In the genomic region with DNA sequence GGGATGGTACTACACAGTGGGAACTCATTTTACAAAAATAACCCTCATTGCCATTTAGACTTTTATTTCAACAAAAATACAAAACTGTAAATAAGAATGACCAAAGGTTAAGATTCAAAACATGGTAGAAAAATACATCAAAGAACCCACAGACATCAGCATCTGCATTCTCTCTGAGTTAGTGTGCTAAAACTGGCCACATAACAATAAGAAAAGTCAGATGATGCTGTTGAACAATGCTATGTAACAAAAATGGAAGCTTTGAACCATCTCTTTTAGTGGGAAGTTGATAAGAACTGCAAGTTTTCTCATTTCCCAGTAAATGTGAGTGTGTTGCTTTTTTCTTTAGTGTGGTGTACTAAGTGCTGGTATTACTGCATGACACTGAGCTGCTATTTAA, we compare ENCODE assay signal across 17 cellular contexts.
"Had no signal": no experiment of that assay in that cellular context is flagged by ENCODE, and none has a peak within 500 bp of the region (broad histone marks: within the 10 kb centered on the region; RNA-seq: fewer than 3 reads in every experiment).

No MANE protein-coding gene starts in this region.

- DNase-seq: activated CD4-positive, alpha-beta T cell treated with anti-CD3 and anti-CD28 coated beads, Interleukin-2, amount 10 ng/mL, durations not matched to agents 7 days and 5 days; activated CD8-positive, alpha-beta memory T cell treated with anti-CD3 and anti-CD28 coated beads, Interleukin-2, amount 50 U/mL, for 48 hours; activated naive CD4-positive, alpha-beta T cell; activated naive CD8-positive, alpha-beta T cell treated with anti-CD3 and anti-CD28 coated beads, Interleukin-2, amount 10 ng/mL, durations not matched to agents 7 days and 5 days; activated T-cell treated with anti-CD3 and anti-CD28 coated beads, Interleukin-2, amount 50 U/mL, for 72 hours; anterior cingulate cortex; foreskin melanocyte; left colon; midbrain; naive B cell; retina; stimulated activated CD4-positive, alpha-beta T cell treated with anti-CD3 and anti-CD28 coated beads, Interleukin-2, amount 100 ng/mL, for 48 hours; thyroid gland had no signal

- H3K27ac ChIP-seq: cardiac muscle cell, esophagus muscularis mucosa, neural progenitor cell, thyroid gland had no signal

- H3K27me3 ChIP-seq: cardiac muscle cell, esophagus muscularis mucosa, neural progenitor cell, thyroid gland had no signal

- ATAC-seq: activated T-cell treated with anti-CD3 and anti-CD28 coated beads, Interleukin-2, amount 50 U/mL, for 72 hours; left colon; stimulated activated memory B cell treated with anti-CD40 and anti-IgM and Interleukin-4, amounts not matched to agents 10 μg/mL and 1 μg/mL and 100 μg/mL, for 72 hours had no signal

- H3K4me2 ChIP-seq: neural progenitor cell had no signal

- H3K9me3 ChIP-seq: esophagus muscularis mucosa, thyroid gland had no signal

- H3K36me3 ChIP-seq: cardiac muscle cell, esophagus muscularis mucosa, neural progenitor cell, thyroid gland had no signal

- H3K9ac ChIP-seq: neural progenitor cell had no signal

- H3K4me1 ChIP-seq: esophagus muscularis mucosa, neural progenitor cell, thyroid gland had no signal

- H3K4me3 ChIP-seq: cardiac muscle cell, esophagus muscularis mucosa, neural progenitor cell, thyroid gland had no signal
